In the genomic region with DNA sequence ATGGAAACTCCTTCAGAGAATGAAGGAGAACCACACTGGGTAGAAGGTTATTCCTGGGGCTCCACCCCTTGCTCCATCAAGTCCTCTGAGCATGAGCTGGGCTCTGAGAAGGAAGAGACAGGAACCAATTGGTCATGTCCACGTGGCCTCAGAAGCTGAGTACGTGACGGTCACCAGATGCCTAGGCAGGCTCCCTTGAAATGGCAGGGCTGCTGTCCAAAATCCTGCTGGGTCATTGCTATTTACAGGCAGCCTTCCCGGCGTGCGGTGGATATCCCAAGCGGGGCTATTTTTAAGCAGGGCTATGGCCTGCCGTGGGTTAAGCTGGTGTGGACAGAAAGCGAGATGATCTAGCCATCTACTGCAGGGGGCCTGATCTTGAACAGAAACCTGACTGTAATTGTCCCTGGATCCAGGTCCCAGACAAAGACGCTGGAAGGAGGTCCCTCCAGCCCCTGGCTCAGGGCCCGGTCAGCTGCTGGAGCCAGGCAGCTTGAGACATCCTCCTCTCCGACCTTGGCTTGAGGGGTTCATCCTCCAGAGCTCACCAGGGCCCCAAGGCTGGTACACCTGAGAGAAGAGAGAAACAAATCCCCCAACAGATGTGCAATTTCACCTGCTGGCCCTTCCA, we compare ENCODE assay signal across 1 cellular context.
TF ChIP-seq lines count a peak whose summit lies in the region.

No MANE protein-coding gene starts in this region.

TF ChIP-seq in IMR-90, 13 proteins besides CTCF, POLR2A, EP300 and RAD21:
- no peak for TF ChIP-seq RCOR1 (IDR thresholded peaks at IDR 0.05; ENCODE audit: insufficient replicate concordance, low read length)
- TF ChIP-seq MXI1 (IDR thresholded peaks at IDR 0.05; ENCODE audit: borderline replicate concordance, low read depth, low read length) = no peak
- no peak for TF ChIP-seq BHLHE40 (IDR thresholded peaks at IDR 0.05; ENCODE audit: low read depth, low read length)
- TF ChIP-seq, protein P1, sequence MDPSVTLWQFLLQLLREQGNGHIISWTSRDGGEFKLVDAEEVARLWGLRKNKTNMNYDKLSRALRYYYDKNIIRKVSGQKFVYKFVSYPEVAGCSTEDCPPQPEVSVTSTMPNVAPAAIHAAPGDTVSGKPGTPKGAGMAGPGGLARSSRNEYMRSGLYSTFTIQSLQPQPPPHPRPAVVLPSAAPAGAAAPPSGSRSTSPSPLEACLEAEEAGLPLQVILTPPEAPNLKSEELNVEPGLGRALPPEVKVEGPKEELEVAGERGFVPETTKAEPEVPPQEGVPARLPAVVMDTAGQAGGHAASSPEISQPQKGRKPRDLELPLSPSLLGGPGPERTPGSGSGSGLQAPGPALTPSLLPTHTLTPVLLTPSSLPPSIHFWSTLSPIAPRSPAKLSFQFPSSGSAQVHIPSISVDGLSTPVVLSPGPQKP (IDR thresholded peaks at IDR 0.05; ENCODE audit: borderline replicate concordance, low read depth, low read length) = no peak
- TF ChIP-seq SMC3 (IDR thresholded peaks at IDR 0.05; ENCODE audit: low read depth, low read length) = no peak
- TF ChIP-seq MAZ (IDR thresholded peaks at IDR 0.05; ENCODE audit: borderline replicate concordance, low read depth, low read length) = no peak
- TF ChIP-seq CHD1 (IDR thresholded peaks at IDR 0.05; ENCODE audit: low read depth, low read length) = no peak
- TF ChIP-seq FOS (IDR thresholded peaks at IDR 0.05; ENCODE audit: low read depth, low read length) = no peak
- TF ChIP-seq MAFK (IDR thresholded peaks at IDR 0.05; ENCODE audit: low read depth, low read length) = no peak
